1 cellular context compared by ENCODE assay signal in genomic region chr6:109318328-109318876, GRCh38.
TF ChIP-seq lines count a peak whose summit lies in the region.

No MANE protein-coding gene starts in this region.

TF ChIP-seq in HepG2, 621 proteins besides CTCF, POLR2A, EP300 and RAD21 (continued from another document and continues in another):
- TF ChIP-seq ARID5B (CRISPR knock-in tag; IDR thresholded peaks at IDR 0.05) (peak; percentile 72), DNMT3B (CRISPR knock-in tag; conservative IDR thresholded peaks at IDR 0.05) (no peak), HOXA9 (CRISPR knock-in tag; IDR thresholded peaks at IDR 0.05; ENCODE audit: borderline replicate concordance) (no peak), KAT2B (IDR thresholded peaks at IDR 0.05; ENCODE audit: borderline replicate concordance, low read depth, low read length) (no peak), ZNF574 (CRISPR knock-in tag; IDR thresholded peaks at IDR 0.05) (peak; percentile 45), RNF2 (conservative IDR thresholded peaks at IDR 0.05; ENCODE audit: low read depth) (no peak), ZKSCAN5 (CRISPR knock-in tag; IDR thresholded peaks at IDR 0.05) (no peak), TFE3 (CRISPR knock-in tag; IDR thresholded peaks at IDR 0.05) (no peak), NR2F6 (IDR thresholded peaks at IDR 0.05) (no peak), NR2F6 (CRISPR knock-in tag; IDR thresholded peaks at IDR 0.05) (peak; percentile 21; the same call in 1 of the 2 replicates), ZNF207 (IDR thresholded peaks at IDR 0.05; ENCODE audit: borderline replicate concordance) (no peak), ZNF280B (CRISPR knock-in tag; IDR thresholded peaks at IDR 0.05; ENCODE audit: borderline replicate concordance) (no peak), RERE (CRISPR knock-in tag; IDR thresholded peaks at IDR 0.05; ENCODE audit: low read depth) (no peak), ZNF431 (CRISPR knock-in tag; IDR thresholded peaks at IDR 0.05; ENCODE audit: borderline replicate concordance, low read depth) (no peak), DMTF1 (CRISPR knock-in tag; IDR thresholded peaks at IDR 0.05) (no peak), NFKB2 (CRISPR knock-in tag; IDR thresholded peaks at IDR 0.05; ENCODE audit: borderline replicate concordance) (0 out of 2 replicates have a peak, but pooled peaks have one; percentile 23), SRSF9 (IDR thresholded peaks at IDR 0.05; ENCODE audit: borderline replicate concordance, insufficient read depth, low read depth, low read length, poor library complexity, severe bottlenecking) (no peak), MLLT10 (CRISPR knock-in tag; IDR thresholded peaks at IDR 0.05) (no peak), RCOR2 (CRISPR knock-in tag; IDR thresholded peaks at IDR 0.05) (no peak), MAF1 (CRISPR knock-in tag; IDR thresholded peaks at IDR 0.05; ENCODE audit: borderline replicate concordance) (no peak), ZNF878 (CRISPR knock-in tag; IDR thresholded peaks at IDR 0.05) (no peak), SIN3B (IDR thresholded peaks at IDR 0.05; ENCODE audit: low read length) (no peak), REST (IDR thresholded peaks at IDR 0.05; ENCODE audit: borderline replicate concordance in 1 of 2, low read depth in 1 of 2, low read length in 2 of 2) (no peak), HHEX (CRISPR knock-in tag; IDR thresholded peaks at IDR 0.05) (no peak), U2AF2 (IDR thresholded peaks at IDR 0.05; ENCODE audit: low read depth, low read length) (no peak)
